8 cellular contexts compared by ENCODE assay signal in the genomic region with DNA sequence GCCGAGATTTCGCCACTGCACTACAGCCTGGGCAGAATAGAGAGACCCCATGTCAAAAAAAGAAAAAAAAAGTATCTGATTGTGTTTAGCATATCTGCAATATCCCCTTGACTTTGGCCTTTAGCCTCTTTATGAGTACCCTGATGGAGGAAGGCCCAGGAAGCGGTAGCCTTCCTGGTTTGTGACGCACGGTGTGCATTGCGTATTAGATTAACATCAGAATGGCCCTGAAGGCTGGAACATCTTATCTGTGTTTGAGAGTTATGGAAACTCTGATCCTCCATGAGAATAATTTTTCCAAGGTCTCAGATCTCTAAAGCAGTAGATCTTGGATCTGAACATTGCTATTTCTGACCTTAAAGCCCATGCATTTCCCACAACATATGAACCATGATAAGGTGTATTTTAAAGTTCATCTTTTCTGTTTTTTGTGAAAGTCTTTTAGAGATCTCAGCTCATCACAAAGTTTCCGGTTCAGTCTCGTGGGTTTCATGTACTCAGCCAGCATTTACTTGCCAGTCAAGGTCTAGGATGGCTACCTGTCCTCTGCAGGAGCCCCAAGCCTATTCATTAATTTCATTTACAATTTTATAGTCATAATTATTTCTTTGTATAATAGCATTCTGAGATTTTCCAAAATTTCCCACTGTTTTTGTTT. TPM values are rescaled to one million over a fixed set of nuclear protein-coding genes. Genes with fewer than 3 reads are reported as not detected.
DNase-seq lines count a peak whose midpoint lies in the region; ATAC-seq and TF ChIP-seq lines count a peak whose summit lies in the region.

No MANE protein-coding gene starts in this region.

- peak overlapping the region; percentile 51 to 80 (median 79) for H3K4me3 ChIP-seq in liver (ENCODE audit: low read depth in 1 of 3, low read length in 3 of 3)
- H3K4me3 ChIP-seq in tibial nerve: peak overlapping the region; percentile 76 to 89 (median 79)

- peaks cover 2 to 38% (median 31%) of the 10 kb centered on the region in 4 donors for H3K4me1 ChIP-seq in liver (ENCODE audit: control insufficient read depth in 4 of 4, insufficient read depth in 4 of 4, low read length in 3 of 4)
- peaks cover 3 to 31% (median 17%) of the 10 kb centered on the region in 4 donors for H3K4me1 ChIP-seq in tibial nerve

- H3K27me3 Mint-ChIP-seq in activated naive CD4-positive, alpha-beta T cell treated with anti-CD3 and anti-CD28 coated beads for 36 hours (ENCODE audit: low read depth): no peaks in the 10 kb centered on the region
- no peaks in the 10 kb centered on the region for H3K27me3 Mint-ChIP-seq in activated naive CD8-positive, alpha-beta T cell treated with anti-CD3 and anti-CD28 coated beads, Interleukin-2, amount 50 U/mL, for 24 hours

- TF ChIP-seq POLR2A in tibial nerve (IDR thresholded peaks at IDR 0.05) (no peak), GM18505 (IDR thresholded peaks at IDR 0.05; ENCODE audit: borderline replicate concordance, extremely low read depth, insufficient read depth, insufficient read length) (no peak)

- CTCF ChIA-PET in activated naive CD4-positive, alpha-beta T cell treated with anti-CD3 and anti-CD28 coated beads for 36 hours (lab: Charles Lee): interaction anchor here (0.6 to 2.8 kb wide), 4 partner anchors 52 to 228 kb away, joined by 3 to 16 read pairs (median 7); no protein-coding TSS in a partner anchor
- CTCF ChIA-PET in GM10248 (lab: Yijun Ruan, JAX): interaction anchor here (0.6 to 11.6 kb wide), 16 partner anchors 10 to 801 kb away, joined by 3 to 115 read pairs (median 3); no protein-coding TSS in a partner anchor

- TF ChIP-seq CTCF in liver (IDR thresholded peaks at IDR 0.05; ENCODE audit: low read depth, low read length, missing input control) (no peak), tibial nerve (IDR thresholded peaks at IDR 0.05) (no peak), GM10248 (IDR thresholded peaks at IDR 0.05; ENCODE audit: control extremely low read depth, extremely low read depth, low read depth, missing control alignments) (no peak)

- peak overlapping the region in 1 of 2 donors; percentile 21 for H3K9ac ChIP-seq in liver (ENCODE audit: low read depth in 1 of 2, low read length in 2 of 2)

- H3K27me3 ChIP-seq in liver (ENCODE audit: control insufficient read depth in 4 of 4, insufficient read depth in 4 of 4, low read length in 3 of 4): no peaks in the 10 kb centered on the region
- H3K27me3 ChIP-seq in tibial nerve: no peaks in the 10 kb centered on the region

- H3K27ac ChIP-seq in liver (ENCODE audit: low read depth in 1 of 2, low read length in 2 of 2): peak overlapping the region; percentile 94 to 98
- H3K27ac ChIP-seq in tibial nerve: peak overlapping the region in 3 of 4 donors; percentile 93 to 97 (median 94)

- H3K36me3 Mint-ChIP-seq in activated naive CD4-positive, alpha-beta T cell treated with anti-CD3 and anti-CD28 coated beads for 36 hours (ENCODE audit: low read depth): no peaks in the 10 kb centered on the region
- peaks cover 5 to 7% of the 10 kb centered on the region in 2 donors for H3K36me3 Mint-ChIP-seq in activated naive CD4-positive, alpha-beta T cell treated with anti-CD3 and anti-CD28 coated beads, Interleukin-2, amount 50 U/mL, for 72 hours
- peaks cover 5% of the 10 kb centered on the region for H3K36me3 Mint-ChIP-seq in activated naive CD8-positive, alpha-beta T cell treated with anti-CD3 and anti-CD28 coated beads, Interleukin-2, amount 50 U/mL, for 24 hours (ENCODE audit: low read depth)

- WGBS in liver: 77% methylated on average over 8 of the region's 8 CpGs
- WGBS in tibial nerve, 2 donors: 83 to 84% methylated on average over 8 of the region's 8 CpGs

- H3K9me3 ChIP-seq in liver (ENCODE audit: control insufficient read depth in 4 of 4, low read length in 3 of 4): no peaks in the 10 kb centered on the region
- H3K9me3 ChIP-seq in tibial nerve: no peaks in the 10 kb centered on the region

- no peak for TF ChIP-seq RAD21 in liver (IDR thresholded peaks at IDR 0.05)

- no peaks in the 10 kb centered on the region for H3K9me3 Mint-ChIP-seq in activated naive CD4-positive, alpha-beta T cell treated with anti-CD3 and anti-CD28 coated beads for 36 hours
- no peaks in the 10 kb centered on the region for H3K9me3 Mint-ChIP-seq in activated naive CD4-positive, alpha-beta T cell treated with anti-CD3 and anti-CD28 coated beads, Interleukin-2, amount 50 U/mL, for 72 hours
- no peaks in the 10 kb centered on the region for H3K9me3 Mint-ChIP-seq in activated naive CD8-positive, alpha-beta T cell treated with anti-CD3 and anti-CD28 coated beads, Interleukin-2, amount 50 U/mL, for 24 hours

- H3K4me1 Mint-ChIP-seq in activated naive CD4-positive, alpha-beta T cell treated with anti-CD3 and anti-CD28 coated beads for 36 hours (ENCODE audit: low read depth): peaks cover 39% of the 10 kb centered on the region
- H3K4me1 Mint-ChIP-seq in activated naive CD8-positive, alpha-beta T cell treated with anti-CD3 and anti-CD28 coated beads, Interleukin-2, amount 50 U/mL, for 24 hours: peaks cover 49% of the 10 kb centered on the region

- no peaks in the 10 kb centered on the region for H3K36me3 ChIP-seq in liver (ENCODE audit: control insufficient read depth in 4 of 4, insufficient read depth in 3 of 4, low read depth in 1 of 4, low read length in 3 of 4)
- no peaks in the 10 kb centered on the region for H3K36me3 ChIP-seq in tibial nerve

- peak overlapping the region; percentile 73 for H3K4me3 Mint-ChIP-seq in activated naive CD4-positive, alpha-beta T cell treated with anti-CD3 and anti-CD28 coated beads for 36 hours
- peak overlapping the region; percentile 94 for H3K4me3 Mint-ChIP-seq in activated naive CD8-positive, alpha-beta T cell treated with anti-CD3 and anti-CD28 coated beads, Interleukin-2, amount 50 U/mL, for 24 hours

- ATAC-seq in activated naive CD4-positive, alpha-beta T cell treated with anti-CD3 and anti-CD28 coated beads, Interleukin-2, amount 50 U/mL, for 72 hours: no peak
- no peak for ATAC-seq in activated naive CD8-positive, alpha-beta T cell treated with anti-CD3 and anti-CD28 coated beads, Interleukin-2, amount 50 U/mL, for 24 hours
- no peak for ATAC-seq in GM18505 (IDR thresholded peaks at IDR 0.05; ENCODE audit: unreplicated experiment)
- ATAC-seq in GM21367 (IDR thresholded peaks at IDR 0.05; ENCODE audit: unreplicated experiment): no peak

- DNase-seq in activated naive CD4-positive, alpha-beta T cell treated with anti-CD3 and anti-CD28 coated beads for 36 hours: peak; percentile 19
- no peak for DNase-seq in activated naive CD4-positive, alpha-beta T cell treated with anti-CD3 and anti-CD28 coated beads, Interleukin-2, amount 50 U/mL, for 72 hours (ENCODE audit: low spot score in 2 of 2)
- no peak for DNase-seq in activated naive CD8-positive, alpha-beta T cell treated with anti-CD3 and anti-CD28 coated beads, Interleukin-2, amount 50 U/mL, for 24 hours
- no peak for DNase-seq in tibial nerve (ENCODE audit: low spot score in 2 of 2)
- DNase-seq in GM10248 (ENCODE audit: extremely low spot score): no peak

- H3K27ac Mint-ChIP-seq in activated naive CD4-positive, alpha-beta T cell treated with anti-CD3 and anti-CD28 coated beads for 36 hours: peak overlapping the region; percentile 78
- H3K27ac Mint-ChIP-seq in activated naive CD4-positive, alpha-beta T cell treated with anti-CD3 and anti-CD28 coated beads, Interleukin-2, amount 50 U/mL, for 72 hours: peak overlapping the region in 1 of 2 donors; percentile 81
- H3K27ac Mint-ChIP-seq in activated naive CD8-positive, alpha-beta T cell treated with anti-CD3 and anti-CD28 coated beads, Interleukin-2, amount 50 U/mL, for 24 hours: peak overlapping the region; percentile 82

- POLR2A ChIA-PET in GM10248 (lab: Yijun Ruan, JAX): no interaction called here

- intact Hi-C loops in activated naive CD4-positive, alpha-beta T cell treated with anti-CD3 and anti-CD28 coated beads for 36 hours (cut with micrococcal nuclease): loop anchor here (1.0 to 5.0 kb wide), 2 partner anchors 80 to 337 kb away; a partner anchor contains a TSS

- TF ChIP-seq EP300 in tibial nerve (IDR thresholded peaks at IDR 0.05): no peak

TF ChIP-seq in liver, 16 proteins besides CTCF, POLR2A, EP300 and RAD21 (continues in another document):
- TF ChIP-seq, protein P1, sequence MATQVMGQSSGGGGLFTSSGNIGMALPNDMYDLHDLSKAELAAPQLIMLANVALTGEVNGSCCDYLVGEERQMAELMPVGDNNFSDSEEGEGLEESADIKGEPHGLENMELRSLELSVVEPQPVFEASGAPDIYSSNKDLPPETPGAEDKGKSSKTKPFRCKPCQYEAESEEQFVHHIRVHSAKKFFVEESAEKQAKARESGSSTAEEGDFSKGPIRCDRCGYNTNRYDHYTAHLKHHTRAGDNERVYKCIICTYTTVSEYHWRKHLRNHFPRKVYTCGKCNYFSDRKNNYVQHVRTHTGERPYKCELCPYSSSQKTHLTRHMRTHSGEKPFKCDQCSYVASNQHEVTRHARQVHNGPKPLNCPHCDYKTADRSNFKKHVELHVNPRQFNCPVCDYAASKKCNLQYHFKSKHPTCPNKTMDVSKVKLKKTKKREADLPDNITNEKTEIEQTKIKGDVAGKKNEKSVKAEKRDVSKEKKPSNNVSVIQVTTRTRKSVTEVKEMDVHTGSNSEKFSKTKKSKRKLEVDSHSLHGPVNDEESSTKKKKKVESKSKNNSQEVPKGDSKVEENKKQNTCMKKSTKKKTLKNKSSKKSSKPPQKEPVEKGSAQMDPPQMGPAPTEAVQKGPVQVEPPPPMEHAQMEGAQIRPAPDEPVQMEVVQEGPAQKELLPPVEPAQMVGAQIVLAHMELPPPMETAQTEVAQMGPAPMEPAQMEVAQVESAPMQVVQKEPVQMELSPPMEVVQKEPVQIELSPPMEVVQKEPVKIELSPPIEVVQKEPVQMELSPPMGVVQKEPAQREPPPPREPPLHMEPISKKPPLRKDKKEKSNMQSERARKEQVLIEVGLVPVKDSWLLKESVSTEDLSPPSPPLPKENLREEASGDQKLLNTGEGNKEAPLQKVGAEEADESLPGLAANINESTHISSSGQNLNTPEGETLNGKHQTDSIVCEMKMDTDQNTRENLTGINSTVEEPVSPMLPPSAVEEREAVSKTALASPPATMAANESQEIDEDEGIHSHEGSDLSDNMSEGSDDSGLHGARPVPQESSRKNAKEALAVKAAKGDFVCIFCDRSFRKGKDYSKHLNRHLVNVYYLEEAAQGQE (IDR thresholded peaks at IDR 0.05): no peak
- TF ChIP-seq RXRA (IDR thresholded peaks at IDR 0.05): no peak
- no peak for TF ChIP-seq HNF4G (IDR thresholded peaks at IDR 0.05)
- TF ChIP-seq EGR1 (IDR thresholded peaks at IDR 0.05; ENCODE audit: low read depth in 2 of 2): no peak
- TF ChIP-seq FOXA2 (IDR thresholded peaks at IDR 0.05): no peak
- TF ChIP-seq, protein P2, sequence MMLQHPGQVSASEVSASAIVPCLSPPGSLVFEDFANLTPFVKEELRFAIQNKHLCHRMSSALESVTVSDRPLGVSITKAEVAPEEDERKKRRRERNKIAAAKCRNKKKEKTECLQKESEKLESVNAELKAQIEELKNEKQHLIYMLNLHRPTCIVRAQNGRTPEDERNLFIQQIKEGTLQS (IDR thresholded peaks at IDR 0.05): no peak

RNA-seq across cellular contexts. Expression of a gene that starts 0.7 kb away (rescaled TPM):
- total RNA-seq in activated naive CD4-positive, alpha-beta T cell treated with anti-CD3 and anti-CD28 coated beads for 36 hours: 10 to 100 TPM; 12.3 to 13.4 TPM
- 10 to 100 TPM; 13.0 to 15.2 TPM for total RNA-seq in activated naive CD4-positive, alpha-beta T cell treated with anti-CD3 and anti-CD28 coated beads, Interleukin-2, amount 50 U/mL, for 72 hours
- total RNA-seq in liver: 10 to 100 TPM in 1 of 2 donors, 1 to 10 TPM in 1; 6.8 to 17.8 TPM
- polyA plus RNA-seq in liver: 10 to 100 TPM; 16.3 to 28.8 TPM
- 10 to 100 TPM; 13.9 to 19.9 (median 16.6) TPM for total RNA-seq in tibial nerve
